9 cellular contexts compared by ENCODE assay signal in the genomic region with DNA sequence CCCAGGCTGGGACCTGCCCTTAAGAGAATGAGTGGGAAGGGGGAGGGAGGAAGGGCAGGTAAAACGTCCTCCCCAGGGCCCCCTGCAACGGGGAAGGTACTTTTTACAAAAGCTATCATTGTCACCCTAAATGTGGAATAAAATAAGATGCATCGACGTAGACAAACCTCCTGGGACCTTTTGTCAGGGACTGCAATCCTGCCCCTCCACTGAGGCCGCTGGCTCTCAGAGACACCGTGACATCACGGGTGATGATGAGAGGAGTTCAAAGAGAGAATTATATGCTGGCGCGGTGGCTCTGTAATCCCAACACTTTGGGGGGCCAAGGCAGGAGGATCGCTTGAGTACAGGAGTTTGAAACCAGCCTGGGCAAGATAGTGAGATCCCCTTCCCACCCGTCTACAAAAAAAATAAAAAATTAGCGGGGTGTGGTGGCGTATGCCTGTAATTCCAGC. TPM values are rescaled to one million over a fixed set of nuclear protein-coding genes. Genes with fewer than 3 reads are reported as not detected.
DNase-seq lines count a peak whose midpoint lies in the region; ATAC-seq and TF ChIP-seq lines count a peak whose summit lies in the region.
"Had no signal": no experiment of that assay in that cellular context is flagged by ENCODE, and none has a peak within 500 bp of the region (broad histone marks: within the 10 kb centered on the region; RNA-seq: fewer than 3 reads in every experiment).

No MANE protein-coding gene starts in this region.

- H3K4me1 ChIP-seq in BE2C, result peaks cover 7% of the 10 kb centered on the region
- H3K4me1 ChIP-seq in naive thymus-derived CD4-positive, alpha-beta T cell (ENCODE audit: control insufficient read depth in 2 of 2, insufficient read depth in 2 of 2, low read length in 2 of 2), result peaks cover 0 to 12% of the 10 kb centered on the region in 2 donors

- H3K36me3 ChIP-seq in BE2C, result no peaks in the 10 kb centered on the region
- no peaks in the 10 kb centered on the region for H3K36me3 ChIP-seq in naive thymus-derived CD4-positive, alpha-beta T cell (ENCODE audit: control insufficient read depth in 2 of 3, insufficient read depth in 3 of 3, low read length in 3 of 3)

- peak overlapping the region; percentile 53 for H3K4me3 ChIP-seq in BE2C (ENCODE audit: low read depth, low read length)
- peak overlapping the region; percentile 71 for H3K4me3 ChIP-seq in HL-60 (replicated peaks; ENCODE audit: insufficient read depth, low read length)
- H3K4me3 ChIP-seq in naive thymus-derived CD4-positive, alpha-beta T cell (ENCODE audit: low read length), result peak overlapping the region; percentile 61

- H3K27ac ChIP-seq in HL-60 (replicated peaks), result peak overlapping the region; percentile 56
- H3K27ac ChIP-seq in caudate nucleus (ENCODE audit: low read depth, low read length), result peak overlapping the region; percentile 4
- peak overlapping the region; percentile 73 for H3K27ac ChIP-seq in naive thymus-derived CD4-positive, alpha-beta T cell (ENCODE audit: low read depth, low read length)

- H3K4me1 Mint-ChIP-seq in naive thymus-derived CD4-positive, alpha-beta T cell, result peaks cover 0 to 23% (median 16%) of the 10 kb centered on the region in 7 donors

- no peaks in the 10 kb centered on the region for H3K27me3 ChIP-seq in BE2C
- peaks cover 13% of the 10 kb centered on the region for H3K27me3 ChIP-seq in HL-60 (ENCODE audit: insufficient read depth, poor library complexity, severe bottlenecking)
- H3K27me3 ChIP-seq in naive thymus-derived CD4-positive, alpha-beta T cell (ENCODE audit: control insufficient read depth in 2 of 2, insufficient read depth in 2 of 2, low read length in 2 of 2), result no peaks in the 10 kb centered on the region

- peak overlapping the region; percentile 87 to 100 (median 92) for H3K4me3 Mint-ChIP-seq in naive thymus-derived CD4-positive, alpha-beta T cell

- no peak for ATAC-seq in naive thymus-derived CD4-positive, alpha-beta T cell
- ATAC-seq in HG03354 (IDR thresholded peaks at IDR 0.05; ENCODE audit: poor library complexity, severe bottlenecking, unreplicated experiment), result no peak

- TF ChIP-seq CTCF in BE2C (IDR thresholded peaks at IDR 0.05; ENCODE audit: low read depth, low read length), result no peak
- TF ChIP-seq CTCF in HL-60 (IDR thresholded peaks at IDR 0.05; ENCODE audit: insufficient read depth, low read length), result no peak

- H3K36me3 Mint-ChIP-seq in naive thymus-derived CD4-positive, alpha-beta T cell, result no peaks in the 10 kb centered on the region

- intact Hi-C loops in naive thymus-derived CD4-positive, alpha-beta T cell (cut with micrococcal nuclease), result loop anchor here (1.0 to 5.0 kb wide), 7 partner anchors 30 to 80 kb away; a partner anchor contains a TSS

- POLR2A ChIA-PET in naive thymus-derived CD4-positive, alpha-beta T cell (lab: Charles Lee), result no interaction called here

- no peaks in the 10 kb centered on the region for H3K9me3 ChIP-seq in BE2C
- H3K9me3 ChIP-seq in naive thymus-derived CD4-positive, alpha-beta T cell (ENCODE audit: control insufficient read depth in 2 of 3, low read length in 3 of 3), result no peaks in the 10 kb centered on the region

- H3K27ac Mint-ChIP-seq in naive thymus-derived CD4-positive, alpha-beta T cell, result peak overlapping the region in 8 of 9 donors; percentile 52 to 92 (median 86)

- H3K9me3 Mint-ChIP-seq in naive thymus-derived CD4-positive, alpha-beta T cell, result no peaks in the 10 kb centered on the region

- CTCF ChIA-PET in naive thymus-derived CD4-positive, alpha-beta T cell (lab: Charles Lee), result no interaction called here

- no peak for DNase-seq in BE2C
- no peak for DNase-seq in HL-60 (ENCODE audit: low read depth in 1 of 2, low spot score in 1 of 2)
- no peak for DNase-seq in caudate nucleus (lab: John Stamatoyannopoulos, UW)
- no peak for DNase-seq in naive thymus-derived CD4-positive, alpha-beta T cell
- DNase-seq in activated CD4-positive, CD25-positive, alpha-beta regulatory T cell (lab: John Stamatoyannopoulos, UW), result no peak
- DNase-seq in NCI-H187 treated with DMSO at 0.1 percent for 48 hours (lab: John Stamatoyannopoulos, UW), result no peak
- no peak for DNase-seq in dermis blood vessel endothelial cell

- H3K27me3 Mint-ChIP-seq in naive thymus-derived CD4-positive, alpha-beta T cell, result peaks cover 0 to 19% (median 12%) of the 10 kb centered on the region in 5 donors

RNA-seq across cellular contexts. Expression of a gene that starts 1.8 kb away (rescaled TPM):
- polyA plus RNA-seq in BE2C (2012; ENCODE audit: insufficient read depth, insufficient read length, low read depth), result not detected
- total RNA-seq in naive thymus-derived CD4-positive, alpha-beta T cell, result under 1 TPM in 2 of 5 experiments, not detected in 3; 0.39 to 0.92 TPM
- not detected for polyA plus RNA-seq in naive thymus-derived CD4-positive, alpha-beta T cell
- total RNA-seq in dermis blood vessel endothelial cell, result 0.05 TPM in 1 of 2 replicates, not detected in the other
- total RNA-seq: HT1080 had no signal

RNA-seq across cellular contexts. Expression of a gene that starts 12.2 kb away (rescaled TPM):
- not detected for polyA plus RNA-seq in BE2C (2012; ENCODE audit: insufficient read depth, insufficient read length, low read depth)
- 1 to 10 TPM in 3 of 5 experiments, under 1 TPM in 2; 0.73 to 7.5 (median 1.5) TPM for total RNA-seq in naive thymus-derived CD4-positive, alpha-beta T cell
- polyA plus RNA-seq in naive thymus-derived CD4-positive, alpha-beta T cell, result under 1 TPM; 0.19 to 0.46 TPM
- not detected in 2 replicates for total RNA-seq in dermis blood vessel endothelial cell

RNA-seq across cellular contexts. Expression of a gene that starts 45.4 kb away (rescaled TPM):
- polyA plus RNA-seq in BE2C (2012; ENCODE audit: insufficient read depth, insufficient read length, low read depth), result 327 TPM
- total RNA-seq in naive thymus-derived CD4-positive, alpha-beta T cell, result 10 to 100 TPM; 75.5 to 95.2 (median 88.1) TPM
- polyA plus RNA-seq in naive thymus-derived CD4-positive, alpha-beta T cell, result 10 to 100 TPM in 1 of 2 donors, 1 to 10 TPM in 1; 8.7 to 11.0 TPM
- total RNA-seq in dermis blood vessel endothelial cell, result 63.0 and 77.3 TPM in 2 replicates

RNA-seq across cellular contexts. Expression of a gene that starts 45.7 kb away (rescaled TPM):
- polyA plus RNA-seq in BE2C (2012; ENCODE audit: insufficient read depth, insufficient read length, low read depth), result not detected
- under 1 TPM in 4 of 5 experiments, not detected in 1; 0.59 to 0.93 (median 0.68) TPM for total RNA-seq in naive thymus-derived CD4-positive, alpha-beta T cell
- polyA plus RNA-seq in naive thymus-derived CD4-positive, alpha-beta T cell, result 1 to 10 TPM in 1 of 2 donors, under 1 TPM in 1; 0.77 to 3.1 TPM
- 0.05 and 0.17 TPM in 2 replicates for total RNA-seq in dermis blood vessel endothelial cell

RNA-seq across cellular contexts. Expression of a gene that starts 46.8 kb away (rescaled TPM):
- polyA plus RNA-seq in BE2C (2012; ENCODE audit: insufficient read depth, insufficient read length, low read depth), result 20.8 TPM
- total RNA-seq in naive thymus-derived CD4-positive, alpha-beta T cell, result 100 to 1,000 TPM in 1 of 5 experiments, 10 to 100 TPM in 4; 26.0 to 110 (median 40.8) TPM
- 10 to 100 TPM; 30.5 to 44.3 TPM for polyA plus RNA-seq in naive thymus-derived CD4-positive, alpha-beta T cell
- total RNA-seq in dermis blood vessel endothelial cell, result 40.8 and 77.4 TPM in 2 replicates

Comparison
In these comparisons a context has a peak if more than half of its experiments do, and no peak if none do; other contexts are left out.
1. H3K27ac ChIP-seq: peak in every context shown above with its lines; median percentile 73 in naive thymus-derived CD4-positive, alpha-beta T cell; 56 in HL-60; 4 in caudate nucleus.